Comparison of ENCODE assay signal across 14 cellular contexts in genomic region chr10:3426190-3426845, GRCh38.
DNase-seq lines count a peak whose midpoint lies in the region; ATAC-seq and TF ChIP-seq lines count a peak whose summit lies in the region.
"Had no signal": no experiment of that assay in that cellular context is flagged by ENCODE, and none has a peak within 500 bp of the region (broad histone marks: within the 10 kb centered on the region; RNA-seq: fewer than 3 reads in every experiment).

No MANE protein-coding gene starts in this region.

- H3K9me3 ChIP-seq in BLaER1 (peaks cover 35% of the 10 kb centered on the region), esophagus squamous epithelium (no peaks in the 10 kb centered on the region), muscle layer of duodenum (ENCODE audit: control insufficient read depth in 1 of 2, low read length in 2 of 2) (no peaks in the 10 kb centered on the region)
- H3K9me3 ChIP-seq: adrenal gland had no signal

- WGBS in esophagus squamous epithelium, 2 donors = 19 to 21% methylated on average over 3 of the region's 3 CpGs

- no peaks in the 10 kb centered on the region for H3K27me3 ChIP-seq in BLaER1
- H3K27me3 ChIP-seq in esophagus squamous epithelium = no peaks in the 10 kb centered on the region
- H3K27me3 ChIP-seq in muscle layer of duodenum (ENCODE audit: low read depth, low read length) = no peaks in the 10 kb centered on the region
- H3K27me3 ChIP-seq: adrenal gland, neural progenitor cell had no signal

- ATAC-seq in HG02763 (IDR thresholded peaks at IDR 0.05; ENCODE audit: unreplicated experiment) = no peak
- no peak for ATAC-seq in GM19397 (IDR thresholded peaks at IDR 0.05; ENCODE audit: unreplicated experiment)

- no peak overlapping the region for H3K9ac ChIP-seq in BLaER1
- H3K9ac ChIP-seq: neural progenitor cell had no signal

- peak; percentile 48 for DNase-seq in NCI-H226
- no peak for DNase-seq in esophagus squamous epithelium (lab: John Stamatoyannopoulos, UW)
- DNase-seq in activated CD8-positive, alpha-beta memory T cell treated with anti-CD3 and anti-CD28 coated beads, Interleukin-2, amount 50 U/mL, for 4 hours = no peak
- no peak for DNase-seq in NCI-H446 (lab: John Stamatoyannopoulos, UW)
- DNase-seq: adrenal gland, COR-L47, H9, hippocampal formation, NCI-H2081 had no signal

- TF ChIP-seq CTCF in esophagus squamous epithelium (IDR thresholded peaks at IDR 0.05) = no peak

- H3K36me3 ChIP-seq in BLaER1 (no peaks in the 10 kb centered on the region), esophagus squamous epithelium (no peaks in the 10 kb centered on the region), muscle layer of duodenum (ENCODE audit: control insufficient read depth in 1 of 2, insufficient read depth in 2 of 2, low read length in 2 of 2) (no peaks in the 10 kb centered on the region)
- H3K36me3 ChIP-seq: adrenal gland, neural progenitor cell had no signal

- H3K4me3 ChIP-seq in BLaER1 = no peak overlapping the region
- no peak overlapping the region for H3K4me3 ChIP-seq in esophagus squamous epithelium
- H3K4me3 ChIP-seq in muscle layer of duodenum (ENCODE audit: low read depth in 1 of 2, low read length in 2 of 2) = no peak overlapping the region
- H3K4me3 ChIP-seq: adrenal gland, neural progenitor cell had no signal

- TF ChIP-seq POLR2A in esophagus squamous epithelium (IDR thresholded peaks at IDR 0.05) = no peak

- peak overlapping the region; percentile 89 for H3K4me2 ChIP-seq in BLaER1
- H3K4me2 ChIP-seq: neural progenitor cell had no signal

- peaks cover 58% of the 10 kb centered on the region for H3K4me1 ChIP-seq in BLaER1
- peaks cover 7 to 28% (median 26%) of the 10 kb centered on the region in 3 donors for H3K4me1 ChIP-seq in esophagus squamous epithelium
- H3K4me1 ChIP-seq in muscle layer of duodenum (ENCODE audit: control insufficient read depth in 1 of 2, insufficient read depth in 2 of 2, low read length in 2 of 2) = peaks cover 0 to 24% of the 10 kb centered on the region in 2 donors
- H3K4me1 ChIP-seq: adrenal gland, neural progenitor cell had no signal

- H4K20me1 ChIP-seq in BLaER1 = no peaks in the 10 kb centered on the region

- 0 out of 2 replicates have a peak overlapping the region, but pooled peaks have one; percentile 14 for H3K27ac ChIP-seq in BLaER1
- peak overlapping the region; percentile 37 to 81 (median 54) for H3K27ac ChIP-seq in esophagus squamous epithelium
- peak overlapping the region; percentile 49 for H3K27ac ChIP-seq in muscle layer of duodenum (ENCODE audit: low read length)
- H3K27ac ChIP-seq: neural progenitor cell had no signal

- intact Hi-C loops in esophagus squamous epithelium (cut with DNase I) = no loop called here
